Comparison of ENCODE assay signal across 8 cellular contexts in the genomic region with DNA sequence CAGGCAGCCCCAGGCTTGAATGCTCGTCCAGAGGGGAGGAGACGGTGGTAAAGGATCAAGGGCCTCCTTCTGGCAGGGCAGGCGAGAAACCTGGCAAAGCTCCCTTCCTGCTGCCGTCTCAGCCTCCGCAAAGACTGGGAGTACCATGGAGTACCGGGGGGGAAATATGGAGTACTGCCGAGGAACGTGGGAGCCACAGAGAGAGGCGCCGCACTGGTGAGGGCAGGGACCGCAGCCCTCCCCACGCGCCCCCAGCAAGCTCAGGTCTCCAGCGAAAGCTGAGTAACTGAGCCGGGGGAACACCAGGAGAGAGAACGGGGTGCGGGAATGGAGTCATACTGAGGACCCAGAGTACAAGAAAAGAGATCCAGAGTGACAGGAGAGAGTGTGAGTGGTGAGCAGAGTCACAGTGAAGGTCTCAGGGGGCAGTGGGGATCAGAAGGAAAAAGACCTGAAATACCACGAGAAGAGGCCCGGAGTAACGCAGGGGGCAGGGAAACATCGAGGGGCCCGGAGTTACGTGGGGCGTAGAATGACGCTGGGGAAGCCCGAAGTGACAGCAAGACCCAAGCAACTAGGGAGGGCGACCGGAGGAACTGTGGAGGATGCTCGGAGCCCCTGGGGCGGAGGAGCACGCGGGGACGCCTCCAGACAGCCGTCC. TPM values are rescaled to one million over a fixed set of nuclear protein-coding genes. Genes with fewer than 3 reads are reported as not detected.
A peak's percentile ranks its signal among the peaks of the same experiment; 100 is the strongest.
DNase-seq lines count a peak whose midpoint lies in the region; ATAC-seq and TF ChIP-seq lines count a peak whose summit lies in the region.

No MANE protein-coding gene starts in this region.

- H2AFZ ChIP-seq in OCI-LY1 (ENCODE audit: low read length): no peak overlapping the region

- ATAC-seq in HG02938 (IDR thresholded peaks at IDR 0.05; ENCODE audit: unreplicated experiment): peak; percentile 24
- peak; percentile 44 to 72 for ATAC-seq in activated naive CD4-positive, alpha-beta T cell treated with anti-CD3 and anti-CD28 coated beads, Interleukin-2, amount 50 U/mL, for 72 hours

- H3K9me3 Mint-ChIP-seq in activated naive CD4-positive, alpha-beta T cell treated with anti-CD3 and anti-CD28 coated beads, Interleukin-2, amount 50 U/mL, for 72 hours: no peaks in the 10 kb centered on the region
- H3K9me3 Mint-ChIP-seq in progenitor cell of endocrine pancreas (ENCODE audit: low read depth): no peaks in the 10 kb centered on the region

- H3K4me3 ChIP-seq in OCI-LY1 (ENCODE audit: low read depth, low read length, poor library complexity, severe bottlenecking): peak overlapping the region; percentile 78
- H3K4me3 ChIP-seq in cardiac muscle cell: peak overlapping the region; percentile 55

- peak; percentile 55 for DNase-seq in NCI-H748 (lab: John Stamatoyannopoulos, UW; ENCODE audit: unreplicated experiment)
- no peak for DNase-seq in NCI-H748 treated with DMSO at 0.1 percent for 48 hours (lab: John Stamatoyannopoulos, UW)
- peak in 1 of 2 donors; percentile 70 for DNase-seq in activated naive CD4-positive, alpha-beta T cell treated with anti-CD3 and anti-CD28 coated beads, Interleukin-2, amount 50 U/mL, for 72 hours (ENCODE audit: low spot score in 2 of 2)
- DNase-seq in cardiac muscle cell (ENCODE audit: low read depth in 1 of 2, low spot score in 1 of 2): peak in 1 of 2 donors; percentile 87
- DNase-seq in progenitor cell of endocrine pancreas (ENCODE audit: low spot score, unreplicated experiment): no peak
- DNase-seq in 8988T: no peak

- peaks cover 15% of the 10 kb centered on the region in 2 donors for H3K36me3 Mint-ChIP-seq in activated naive CD4-positive, alpha-beta T cell treated with anti-CD3 and anti-CD28 coated beads, Interleukin-2, amount 50 U/mL, for 72 hours
- peaks cover 2% of the 10 kb centered on the region for H3K36me3 Mint-ChIP-seq in progenitor cell of endocrine pancreas (ENCODE audit: insufficient read depth)

- H3K27me3 ChIP-seq in OCI-LY1 (ENCODE audit: insufficient read depth, low read length) (no peaks in the 10 kb centered on the region), cardiac muscle cell (no peaks in the 10 kb centered on the region)

- peaks cover 23% of the 10 kb centered on the region for H3K36me3 ChIP-seq in OCI-LY1 (ENCODE audit: insufficient read depth, low read length)
- H3K36me3 ChIP-seq in cardiac muscle cell: no peaks in the 10 kb centered on the region

- no peaks in the 10 kb centered on the region; the same call in 1 of the 2 replicates for H3F3A ChIP-seq in OCI-LY1 (ENCODE audit: insufficient read depth, low read length)

- no peaks in the 10 kb centered on the region for H3K9me3 ChIP-seq in OCI-LY1 (ENCODE audit: low read length)
- no peaks in the 10 kb centered on the region for H3K9me3 ChIP-seq in cardiac muscle cell (ENCODE audit: low read depth)

- peak overlapping the region; percentile 93 for H3K4me3 Mint-ChIP-seq in progenitor cell of endocrine pancreas (ENCODE audit: low read depth)

- H4K20me1 ChIP-seq in OCI-LY1 (ENCODE audit: insufficient read depth, low read length): no peaks in the 10 kb centered on the region

- H3K4me2 ChIP-seq in OCI-LY1 (ENCODE audit: low read length): peak overlapping the region; percentile 94

- peaks cover 39% of the 10 kb centered on the region for H3K4me1 ChIP-seq in OCI-LY1 (ENCODE audit: insufficient read depth, low read length, severe bottlenecking)
- H3K4me1 ChIP-seq in cardiac muscle cell (ENCODE audit: low read depth): peaks cover 5% of the 10 kb centered on the region

- H3K79me2 ChIP-seq in OCI-LY1 (ENCODE audit: insufficient read depth, low read length): no peaks in the 10 kb centered on the region

- no peak; the same call in 1 of the 2 replicates for TF ChIP-seq CTCF in OCI-LY1 (IDR thresholded peaks at IDR 0.05; ENCODE audit: low read length)
- peak; percentile 12 for TF ChIP-seq CTCF in cardiac muscle cell (IDR thresholded peaks at IDR 0.05; ENCODE audit: low read depth, low read length)
- no peak for TF ChIP-seq CTCF in progenitor cell of endocrine pancreas (IDR thresholded peaks at IDR 0.05; ENCODE audit: unreplicated experiment)

- H3K4me1 Mint-ChIP-seq in progenitor cell of endocrine pancreas (ENCODE audit: low read depth): peaks cover 6% of the 10 kb centered on the region

- no peaks in the 10 kb centered on the region for H3K9me2 ChIP-seq in OCI-LY1 (ENCODE audit: low read depth, low read length)

- peak overlapping the region; percentile 91 to 99 for H3K27ac Mint-ChIP-seq in activated naive CD4-positive, alpha-beta T cell treated with anti-CD3 and anti-CD28 coated beads, Interleukin-2, amount 50 U/mL, for 72 hours
- peak overlapping the region; percentile 95 for H3K27ac Mint-ChIP-seq in progenitor cell of endocrine pancreas

- peak overlapping the region; percentile 73 for H3K27ac ChIP-seq in OCI-LY1 (ENCODE audit: low read depth, low read length, poor library complexity, severe bottlenecking)
- H3K27ac ChIP-seq in cardiac muscle cell: peak overlapping the region; percentile 59

- H3K9ac ChIP-seq in OCI-LY1 (ENCODE audit: low read length): peak overlapping the region; percentile 94

- H3K27me3 Mint-ChIP-seq in progenitor cell of endocrine pancreas: no peaks in the 10 kb centered on the region

RNA-seq across cellular contexts. Expression of gene EML3, which starts 0.7 kb away (rescaled TPM):
- total RNA-seq in activated naive CD4-positive, alpha-beta T cell treated with anti-CD3 and anti-CD28 coated beads, Interleukin-2, amount 50 U/mL, for 72 hours: 100 to 1,000 TPM; 104 to 141 TPM
- total RNA-seq in cardiac muscle cell (21.1 and 42.8 TPM in 2 replicates), progenitor cell of endocrine pancreas (42.7 and 47.0 TPM in 2 replicates)
- 32.0 and 38.4 TPM in 2 replicates for polyA plus RNA-seq in cardiac muscle cell

RNA-seq across cellular contexts. Expression of gene ROM1, which starts 1.2 kb away (rescaled TPM):
- total RNA-seq in activated naive CD4-positive, alpha-beta T cell treated with anti-CD3 and anti-CD28 coated beads, Interleukin-2, amount 50 U/mL, for 72 hours: 1 to 10 TPM; 1.1 to 1.9 TPM
- total RNA-seq in cardiac muscle cell (3.3 and 3.5 TPM in 2 replicates), progenitor cell of endocrine pancreas (0.62 and 0.86 TPM in 2 replicates)
- polyA plus RNA-seq in cardiac muscle cell: 6.9 and 7.9 TPM in 2 replicates

RNA-seq across cellular contexts. Expression of gene B3GAT3, which starts 10.0 kb away (rescaled TPM):
- 10 to 100 TPM; 69.6 to 79.5 TPM for total RNA-seq in activated naive CD4-positive, alpha-beta T cell treated with anti-CD3 and anti-CD28 coated beads, Interleukin-2, amount 50 U/mL, for 72 hours
- total RNA-seq in cardiac muscle cell (46.4 and 52.0 TPM in 2 replicates), progenitor cell of endocrine pancreas (43.4 and 48.9 TPM in 2 replicates)
- polyA plus RNA-seq in cardiac muscle cell: 53.0 and 64.9 TPM in 2 replicates

RNA-seq across cellular contexts. Expression of gene MTA2, which starts 10.2 kb away (rescaled TPM):
- 100 to 1,000 TPM; 180 to 259 TPM for total RNA-seq in activated naive CD4-positive, alpha-beta T cell treated with anti-CD3 and anti-CD28 coated beads, Interleukin-2, amount 50 U/mL, for 72 hours
- total RNA-seq in cardiac muscle cell: 101 and 108 TPM in 2 replicates
- 22.9 and 31.9 TPM in 2 replicates for polyA plus RNA-seq in cardiac muscle cell
- total RNA-seq in progenitor cell of endocrine pancreas: 134 and 140 TPM in 2 replicates

RNA-seq across cellular contexts. Expression of gene TUT1, which starts 20.5 kb away (rescaled TPM):
- total RNA-seq in activated naive CD4-positive, alpha-beta T cell treated with anti-CD3 and anti-CD28 coated beads, Interleukin-2, amount 50 U/mL, for 72 hours: 10 to 100 TPM; 31.8 to 34.9 TPM
- total RNA-seq in cardiac muscle cell (14.9 and 29.1 TPM in 2 replicates), progenitor cell of endocrine pancreas (23.1 and 26.0 TPM in 2 replicates)
- 18.7 and 32.1 TPM in 2 replicates for polyA plus RNA-seq in cardiac muscle cell
